Comparison of ENCODE assay signal across 29 cellular contexts in the genomic region with DNA sequence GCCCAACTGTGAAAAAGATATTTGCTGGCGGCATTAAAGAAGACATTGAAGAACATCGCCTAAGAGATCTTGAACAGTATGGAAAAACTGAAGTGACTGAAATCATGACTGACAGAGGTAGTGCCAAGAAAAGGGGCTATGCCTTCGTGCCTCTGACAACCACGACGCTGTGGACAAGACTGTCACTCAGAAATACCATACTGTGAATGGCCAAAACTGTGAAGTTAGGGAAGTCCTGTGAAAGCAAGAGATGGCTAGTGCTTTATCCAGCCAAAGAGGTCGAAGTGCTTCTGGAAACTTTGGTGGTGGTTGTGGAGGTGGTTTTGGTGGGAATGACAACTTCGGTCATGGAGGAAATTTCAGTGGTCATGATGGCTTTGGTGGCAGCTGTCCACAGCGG. TPM values are rescaled to one million over a fixed set of nuclear protein-coding genes. Genes with fewer than 3 reads are reported as not detected.
DNase-seq lines count a peak whose midpoint lies in the region; ATAC-seq, FAIRE-seq and TF ChIP-seq lines count a peak whose summit lies in the region.
"Had no signal": no experiment of that assay in that cellular context is flagged by ENCODE, and none has a peak within 500 bp of the region (broad histone marks: within the 10 kb centered on the region; RNA-seq: fewer than 3 reads in every experiment).

No MANE protein-coding gene starts in this region.

- TF ChIP-seq POLR2A in K562 (conservative IDR thresholded peaks at IDR 0.05) (no peak), erythroblast (IDR thresholded peaks at IDR 0.05; ENCODE audit: low read length) (no peak)

- no peak overlapping the region for H2AFZ ChIP-seq in K562 (ENCODE audit: low read depth, low read length)

- no peaks in the 10 kb centered on the region for H3K9me3 Mint-ChIP-seq in T-helper 2 cell treated with Interferon-gamma antibody and Interleukin-4, amounts not matched to agents 5 μg/mL and 100 μg/mL, for 36 hours
- no peaks in the 10 kb centered on the region for H3K9me3 Mint-ChIP-seq in natural killer cell treated with Interleukin-12 subunit alpha and Interleukin-12 subunit beta and Interleukin-15 and Interleukin-18, amount 100 ng/mL, for 72 hours
- H3K9me3 Mint-ChIP-seq: activated CD4-positive, alpha-beta memory T cell treated with anti-CD3 and anti-CD28 coated beads, Interleukin-2, amount 10 ng/mL, durations not matched to agents 7 days and 5 days; activated naive CD8-positive, alpha-beta T cell treated with anti-CD3 and anti-CD28 coated beads, Interleukin-2, amount 10 ng/mL, durations not matched to agents 7 days and 5 days; H9; T-cell had no signal

- H4K20me1 ChIP-seq in DOHH2 (ENCODE audit: control insufficient read depth, insufficient read depth, low read depth, low read length), result peaks cover 9% of the 10 kb centered on the region
- peaks cover 34% of the 10 kb centered on the region; the same call in 1 of the 2 replicates for H4K20me1 ChIP-seq in K562 (replicated peaks; ENCODE audit: control insufficient read depth, insufficient read depth, low read length)

- H3K27ac ChIP-seq in DOHH2 (ENCODE audit: low read depth, low read length) (no peak overlapping the region), K562 (ENCODE audit: extremely low read depth, low read depth, low read length) (no peak overlapping the region)
- H3K27ac ChIP-seq: 22Rv1, ascending aorta, cardiac muscle cell, left lung, prostate gland, sigmoid colon had no signal

- H3F3A ChIP-seq in DOHH2 (ENCODE audit: control insufficient read depth, insufficient read depth), result no peaks in the 10 kb centered on the region; the same call in 1 of the 2 replicates

- no TSS peak for BruUV-seq in K562 (replicated peaks; lab: Mats Ljungman, UMichigan)

- no peak overlapping the region for H3K9ac ChIP-seq in K562 (ENCODE audit: insufficient read depth in 1 of 2, low read depth in 2 of 2, low read length in 2 of 2)

- H3K9me3 ChIP-seq in DOHH2 (ENCODE audit: control insufficient read depth, insufficient read depth, low read length) (no peaks in the 10 kb centered on the region), K562 (replicated peaks; ENCODE audit: control insufficient read depth, insufficient read depth, low read depth, low read length) (no peaks in the 10 kb centered on the region)
- H3K9me3 ChIP-seq: ascending aorta, left lung, prostate gland, sigmoid colon had no signal

- peaks cover 15% of the 10 kb centered on the region for H3K9me1 ChIP-seq in K562 (ENCODE audit: control insufficient read depth, insufficient read depth, low read length)

- H3K36me3 ChIP-seq in DOHH2 (ENCODE audit: control insufficient read depth, low read length) (peaks cover 87% of the 10 kb centered on the region), K562 (ENCODE audit: control insufficient read depth, insufficient read depth, low read length) (peaks cover 57% of the 10 kb centered on the region)
- H3K36me3 ChIP-seq: prostate gland had no signal

- peaks cover 43% of the 10 kb centered on the region for H3K36me3 Mint-ChIP-seq in T-helper 2 cell treated with Interferon-gamma antibody and Interleukin-4, amounts not matched to agents 5 μg/mL and 100 μg/mL, for 36 hours (ENCODE audit: low read depth)
- peaks cover 22% of the 10 kb centered on the region for H3K36me3 Mint-ChIP-seq in natural killer cell treated with Interleukin-12 subunit alpha and Interleukin-12 subunit beta and Interleukin-15 and Interleukin-18, amount 100 ng/mL, for 72 hours

- H3K4me2 ChIP-seq in DOHH2 (ENCODE audit: low read length) (peak overlapping the region; percentile 59; the same call in 1 of the 2 replicates), K562 (ENCODE audit: insufficient read depth, low read length) (no peak overlapping the region)

- POLR2A ChIA-PET in K562 (lab: Yijun Ruan, JAX), result interaction anchor here (0.6 to 1.2 kb wide), 3 partner anchors 15 to 58 kb away, joined by 3 to 4 read pairs (median 3); no protein-coding TSS in a partner anchor

- CTCF ChIA-PET in K562 (lab: Yijun Ruan, JAX; ENCODE audit: low intra/inter-chr PET ratio), result no interaction called here

- intact Hi-C loops in K562 (cut with micrococcal nuclease), result loop anchor here (5.0 kb wide), 1 partner anchor 67 kb away; no protein-coding TSS in a partner anchor

- no peak for TF ChIP-seq EP300 in K562 (IDR thresholded peaks at IDR 0.05; ENCODE audit: low read length)

- TF ChIP-seq RAD21 in K562 (CRISPR knock-in tag; conservative IDR thresholded peaks at IDR 0.05 in 1 of 2, IDR thresholded peaks at IDR 0.05 in 1 of 2), result no peak

- no peaks in the 10 kb centered on the region for H3K27me3 ChIP-seq in DOHH2 (ENCODE audit: control insufficient read depth, low read length)
- H3K27me3 ChIP-seq in K562 (ENCODE audit: control insufficient read depth in 2 of 2, insufficient read depth in 2 of 2, low read length in 2 of 2), result no peaks in the 10 kb centered on the region
- H3K27me3 ChIP-seq: ascending aorta, cardiac muscle cell, left lung, sigmoid colon had no signal

- H3K4me3 ChIP-seq in DOHH2 (ENCODE audit: low read length), result no peak overlapping the region
- no peak overlapping the region for H3K4me3 ChIP-seq in K562
- H3K4me3 ChIP-seq: ascending aorta, cardiac muscle cell, left lung, prostate gland, sigmoid colon had no signal

- H3K27me3 Mint-ChIP-seq in T-helper 2 cell treated with Interferon-gamma antibody and Interleukin-4, amounts not matched to agents 5 μg/mL and 100 μg/mL, for 36 hours (ENCODE audit: low read depth), result no peaks in the 10 kb centered on the region
- no peaks in the 10 kb centered on the region for H3K27me3 Mint-ChIP-seq in natural killer cell treated with Interleukin-12 subunit alpha and Interleukin-12 subunit beta and Interleukin-15 and Interleukin-18, amount 100 ng/mL, for 72 hours
- H3K27me3 Mint-ChIP-seq: activated CD4-positive, alpha-beta memory T cell treated with anti-CD3 and anti-CD28 coated beads, Interleukin-2, amount 10 ng/mL, durations not matched to agents 7 days and 5 days; T-cell had no signal

- in situ Hi-C loops in K562 (cut with MboI), result loop anchor here (5.0 kb wide), 1 partner anchor 42 kb away; no protein-coding TSS in a partner anchor

- no peak overlapping the region for H3K27ac Mint-ChIP-seq in T-helper 2 cell treated with Interferon-gamma antibody and Interleukin-4, amounts not matched to agents 5 μg/mL and 100 μg/mL, for 36 hours
- peak overlapping the region; percentile 79 to 85 for H3K27ac Mint-ChIP-seq in natural killer cell treated with Interleukin-12 subunit alpha and Interleukin-12 subunit beta and Interleukin-15 and Interleukin-18, amount 100 ng/mL, for 72 hours
- H3K27ac Mint-ChIP-seq: activated CD4-positive, alpha-beta memory T cell treated with anti-CD3 and anti-CD28 coated beads, Interleukin-2, amount 10 ng/mL, durations not matched to agents 7 days and 5 days; activated naive CD8-positive, alpha-beta T cell treated with anti-CD3 and anti-CD28 coated beads, Interleukin-2, amount 10 ng/mL, durations not matched to agents 7 days and 5 days; H9 had no signal

- no peaks in the 10 kb centered on the region for H3K9me2 ChIP-seq in DOHH2 (replicated peaks; ENCODE audit: control insufficient read depth, low read length)

- no peak for DNase-seq in T-helper 2 cell treated with Interferon-gamma antibody and Interleukin-4, amounts not matched to agents 5 μg/mL and 100 μg/mL, for 36 hours (ENCODE audit: low spot score)
- DNase-seq in T-helper 2 cell (no peak), K562 (ENCODE audit: extremely low read depth in 1 of 4, low spot score in 3 of 4) (no peak), erythroblast (lab: John Stamatoyannopoulos, UW) (no peak), NCI-H69 (lab: John Stamatoyannopoulos, UW) (no peak)
- DNase-seq in natural killer cell treated with Interleukin-12 subunit alpha and Interleukin-12 subunit beta and Interleukin-15 and Interleukin-18, amount 100 ng/mL, for 72 hours (ENCODE audit: low spot score), result no peak
- no peak for DNase-seq in activated CD8-positive, alpha-beta memory T cell treated with anti-CD3 and anti-CD28 coated beads, Interleukin-2, amount 50 U/mL, for 4 hours
- DNase-seq: activated CD4-positive, alpha-beta memory T cell treated with anti-CD3 and anti-CD28 coated beads, Interleukin-2, amount 10 ng/mL, durations not matched to agents 7 days and 5 days; activated CD8-positive, alpha-beta memory T cell treated with anti-CD3 and anti-CD28 coated beads, Interleukin-2, amount 50 U/mL, for 48 hours; activated naive CD8-positive, alpha-beta T cell treated with anti-CD3 and anti-CD28 coated beads, Interleukin-2, amount 10 ng/mL, durations not matched to agents 7 days and 5 days; H9; left lung; MM.1S; NCI-H2029; NCI-H526; NK-92 treated with Interleukin-12 subunit alpha and Interleukin-12 subunit beta, amount 100 ng/mL, for 24 hours; nucleus accumbens; PC-3; sigmoid colon; stimulated activated CD4-positive, alpha-beta T cell treated with anti-CD3 and anti-CD28 coated beads, Interleukin-4, amount 100 ng/mL, for 1 hour; T-cell had no signal

- H3K4me1 Mint-ChIP-seq in T-helper 2 cell treated with Interferon-gamma antibody and Interleukin-4, amounts not matched to agents 5 μg/mL and 100 μg/mL, for 36 hours (ENCODE audit: low read depth), result peaks cover 42% of the 10 kb centered on the region
- peaks cover 41% of the 10 kb centered on the region in 2 donors for H3K4me1 Mint-ChIP-seq in natural killer cell treated with Interleukin-12 subunit alpha and Interleukin-12 subunit beta and Interleukin-15 and Interleukin-18, amount 100 ng/mL, for 72 hours (ENCODE audit: low read depth in 2 of 2)

- no peak for FAIRE-seq in K562 (lab: Jason Lieb, UNC)
- FAIRE-seq: islet of Langerhans, TTC549 had no signal

- no peak for TF ChIP-seq CTCF in DOHH2 (IDR thresholded peaks at IDR 0.05; ENCODE audit: low read depth, low read length, poor library complexity, severe bottlenecking)
- no peak for TF ChIP-seq CTCF in K562 (IDR thresholded peaks at IDR 0.05 in 2 of 3, conservative IDR thresholded peaks at IDR 0.05 in 1 of 3; ENCODE audit: insufficient read depth in 2 of 3, low read depth in 1 of 3, low read length in 3 of 3)

- H3K4me1 ChIP-seq in DOHH2 (ENCODE audit: control insufficient read depth, low read length), result peaks cover 64% of the 10 kb centered on the region
- H3K4me1 ChIP-seq in K562 (replicated peaks in 1 of 2; ENCODE audit: control insufficient read depth in 2 of 2, insufficient read depth in 2 of 2, low read length in 2 of 2), result peaks cover 5 to 14% of the 10 kb centered on the region in 2 experiments; a peak in 4 of 5 replicates
- H3K4me1 ChIP-seq: prostate gland had no signal

- H3K4me3 Mint-ChIP-seq in T-helper 2 cell treated with Interferon-gamma antibody and Interleukin-4, amounts not matched to agents 5 μg/mL and 100 μg/mL, for 36 hours, result peak overlapping the region; percentile 19
- H3K4me3 Mint-ChIP-seq in natural killer cell treated with Interleukin-12 subunit alpha and Interleukin-12 subunit beta and Interleukin-15 and Interleukin-18, amount 100 ng/mL, for 72 hours, result peak overlapping the region; percentile 95
- H3K4me3 Mint-ChIP-seq: activated CD4-positive, alpha-beta memory T cell treated with anti-CD3 and anti-CD28 coated beads, Interleukin-2, amount 10 ng/mL, durations not matched to agents 7 days and 5 days; activated naive CD8-positive, alpha-beta T cell treated with anti-CD3 and anti-CD28 coated beads, Interleukin-2, amount 10 ng/mL, durations not matched to agents 7 days and 5 days; H9 had no signal

- H3K79me2 ChIP-seq in DOHH2 (ENCODE audit: control insufficient read depth, low read length) (peaks cover 100% of the 10 kb centered on the region), K562 (ENCODE audit: control insufficient read depth, insufficient read depth, low read length) (peaks cover 96% of the 10 kb centered on the region)

- no peak for ATAC-seq in K562
- ATAC-seq in natural killer cell treated with Interleukin-12 subunit alpha and Interleukin-12 subunit beta and Interleukin-15 and Interleukin-18, amount 100 ng/mL, for 72 hours, result no peak
- ATAC-seq: esophagus mucosa, left lung, PC-3, T-cell had no signal

- 86% methylated on average over 8 of the region's 8 CpGs for WGBS in K562 (ENCODE audit: insufficient coverage, low coverage, missing lambda C conversion rate)

RNA-seq across cellular contexts. Expression of a gene that starts 7.5 kb away (rescaled TPM):
- 89.6 and 170 TPM in 2 replicates for total RNA-seq in K562 (2011; cell fraction: chromatin; rRNA removed; ENCODE audit: low replicate concordance)
- total RNA-seq in K562 (2011; cell fraction: nucleolus; rRNA removed), result 65.9 and 78.2 TPM in 2 replicates
- total RNA-seq in K562 (2011; cell fraction: nucleoplasm; rRNA removed), result 150 and 228 TPM in 2 replicates
- total RNA-seq in K562 (2014; rRNA removed) (59.5 and 63.1 TPM in 2 replicates), K562 (2014; rRNA removed; fragmentation: Illumina TruSeq; extraction: Trizol) (67.1 and 75.7 TPM in 2 replicates), K562 (2015; rRNA removed; fragmentation: Illumina TruSeq; extraction: Trizol) (50.1 and 54.4 TPM in 2 replicates), K562 (2021) (68.7 and 81.0 TPM in 2 replicates)
- polyA plus RNA-seq in K562 (2011; rRNA removed) (129 and 140 TPM in 2 replicates), K562 (2014; fragmentation: Illumina TruSeq; extraction: Trizol) (80.1 and 81.5 TPM in 2 replicates), K562 (2014; fragmentation: Nextera tagmentation; extraction: Ambion mirVana) (10 to 100 TPM; 73.0 to 74.6 TPM), K562 (2014; rRNA removed) (106 and 111 TPM in 2 replicates)
- 67.3 and 111 TPM in 2 replicates for polyA plus RNA-seq in K562 (2011; cell fraction: cytosol; rRNA removed)
- 110 and 178 TPM in 2 replicates for polyA plus RNA-seq in K562 (2011; cell fraction: nucleus; rRNA removed)
- 76.9 and 85.8 TPM in 2 replicates for polyA plus RNA-seq in K562 (2012)
- polyA minus RNA-seq in K562 (2011; rRNA and poly(A)+ RNA removed), result 64.9 and 66.3 TPM in 2 replicates
- polyA minus RNA-seq in K562 (2011; cell fraction: cytosol; rRNA and poly(A)+ RNA removed), result 18.2 and 18.4 TPM in 2 replicates
- 37.4 and 67.9 TPM in 2 replicates for polyA minus RNA-seq in K562 (2011; cell fraction: nucleus; rRNA and poly(A)+ RNA removed)
- 10 to 100 TPM; 40.7 to 67.5 TPM for total RNA-seq in natural killer cell treated with Interleukin-12 subunit alpha and Interleukin-12 subunit beta and Interleukin-15 and Interleukin-18, amount 100 ng/mL, for 72 hours

RNA-seq across cellular contexts. Expression of a gene that starts 26.7 kb away (rescaled TPM):
- total RNA-seq in K562 (2011; cell fraction: chromatin; rRNA removed; ENCODE audit: low replicate concordance), result not detected in 2 replicates
- total RNA-seq in K562 (2011; cell fraction: nucleolus; rRNA removed), result not detected in 2 replicates
- total RNA-seq in K562 (2011; cell fraction: nucleoplasm; rRNA removed), result not detected in 2 replicates
- not detected in 2 replicates for total RNA-seq in K562 (2014; rRNA removed)
- total RNA-seq in K562 (2014; rRNA removed; fragmentation: Illumina TruSeq; extraction: Trizol), result not detected in 2 replicates
- total RNA-seq in K562 (2015; rRNA removed; fragmentation: Illumina TruSeq; extraction: Trizol), result not detected in 2 replicates
- not detected in 2 replicates for total RNA-seq in K562 (2021)
- polyA plus RNA-seq in K562 (2011; rRNA removed), result not detected in 2 replicates
- polyA plus RNA-seq in K562 (2011; cell fraction: cytosol; rRNA removed), result not detected in 2 replicates
- polyA plus RNA-seq in K562 (2011; cell fraction: nucleus; rRNA removed), result not detected in 2 replicates
- polyA plus RNA-seq in K562 (2012), result 0.06 TPM in 1 of 2 replicates, not detected in the other
- not detected in 2 replicates for polyA plus RNA-seq in K562 (2014; fragmentation: Illumina TruSeq; extraction: Trizol)
- not detected for polyA plus RNA-seq in K562 (2014; fragmentation: Nextera tagmentation; extraction: Ambion mirVana)
- polyA plus RNA-seq in K562 (2014; rRNA removed), result not detected in 2 replicates
- polyA minus RNA-seq in K562 (2011; rRNA and poly(A)+ RNA removed), result not detected in 2 replicates
- polyA minus RNA-seq in K562 (2011; cell fraction: cytosol; rRNA and poly(A)+ RNA removed), result not detected in 2 replicates
- not detected in 2 replicates for polyA minus RNA-seq in K562 (2011; cell fraction: nucleus; rRNA and poly(A)+ RNA removed)
- not detected for total RNA-seq in natural killer cell treated with Interleukin-12 subunit alpha and Interleukin-12 subunit beta and Interleukin-15 and Interleukin-18, amount 100 ng/mL, for 72 hours
- total RNA-seq: activated CD4-positive, alpha-beta memory T cell treated with anti-CD3 and anti-CD28 coated beads, Interleukin-2, amount 10 ng/mL, durations not matched to agents 7 days and 5 days; activated naive CD8-positive, alpha-beta T cell treated with anti-CD3 and anti-CD28 coated beads, Interleukin-2, amount 10 ng/mL, durations not matched to agents 7 days and 5 days; ascending aorta; H9; PC-3; T-cell had no signal

RNA-seq across cellular contexts. Expression of a gene that starts 47.9 kb away (rescaled TPM):
- 21.5 and 61.7 TPM in 2 replicates for total RNA-seq in K562 (2011; cell fraction: chromatin; rRNA removed; ENCODE audit: low replicate concordance)
- total RNA-seq in K562 (2011; cell fraction: nucleolus; rRNA removed), result 19.8 and 26.6 TPM in 2 replicates
- total RNA-seq in K562 (2011; cell fraction: nucleoplasm; rRNA removed), result 29.1 and 45.8 TPM in 2 replicates
- total RNA-seq in K562 (2014; rRNA removed) (78.6 and 97.7 TPM in 2 replicates), K562 (2014; rRNA removed; fragmentation: Illumina TruSeq; extraction: Trizol) (132 and 145 TPM in 2 replicates), K562 (2015; rRNA removed; fragmentation: Illumina TruSeq; extraction: Trizol) (141 and 149 TPM in 2 replicates), K562 (2021) (103 and 110 TPM in 2 replicates)
- polyA plus RNA-seq in K562 (2011; rRNA removed) (115 and 138 TPM in 2 replicates), K562 (2014; fragmentation: Illumina TruSeq; extraction: Trizol) (148 and 185 TPM in 2 replicates), K562 (2014; fragmentation: Nextera tagmentation; extraction: Ambion mirVana) (100 to 1,000 TPM; 138 to 144 TPM), K562 (2014; rRNA removed) (113 and 114 TPM in 2 replicates)
- 100 and 103 TPM in 2 replicates for polyA plus RNA-seq in K562 (2011; cell fraction: cytosol; rRNA removed)
- polyA plus RNA-seq in K562 (2011; cell fraction: nucleus; rRNA removed), result 48.3 and 68.3 TPM in 2 replicates
- 93.8 and 104 TPM in 2 replicates for polyA plus RNA-seq in K562 (2012)
- 54.6 and 59.0 TPM in 2 replicates for polyA minus RNA-seq in K562 (2011; rRNA and poly(A)+ RNA removed)
- 18.7 and 38.7 TPM in 2 replicates for polyA minus RNA-seq in K562 (2011; cell fraction: cytosol; rRNA and poly(A)+ RNA removed)
- polyA minus RNA-seq in K562 (2011; cell fraction: nucleus; rRNA and poly(A)+ RNA removed), result 5.8 and 14.9 TPM in 2 replicates
- total RNA-seq in natural killer cell treated with Interleukin-12 subunit alpha and Interleukin-12 subunit beta and Interleukin-15 and Interleukin-18, amount 100 ng/mL, for 72 hours, result 10 to 100 TPM; 11.5 to 30.4 TPM
